In the genomic region with DNA sequence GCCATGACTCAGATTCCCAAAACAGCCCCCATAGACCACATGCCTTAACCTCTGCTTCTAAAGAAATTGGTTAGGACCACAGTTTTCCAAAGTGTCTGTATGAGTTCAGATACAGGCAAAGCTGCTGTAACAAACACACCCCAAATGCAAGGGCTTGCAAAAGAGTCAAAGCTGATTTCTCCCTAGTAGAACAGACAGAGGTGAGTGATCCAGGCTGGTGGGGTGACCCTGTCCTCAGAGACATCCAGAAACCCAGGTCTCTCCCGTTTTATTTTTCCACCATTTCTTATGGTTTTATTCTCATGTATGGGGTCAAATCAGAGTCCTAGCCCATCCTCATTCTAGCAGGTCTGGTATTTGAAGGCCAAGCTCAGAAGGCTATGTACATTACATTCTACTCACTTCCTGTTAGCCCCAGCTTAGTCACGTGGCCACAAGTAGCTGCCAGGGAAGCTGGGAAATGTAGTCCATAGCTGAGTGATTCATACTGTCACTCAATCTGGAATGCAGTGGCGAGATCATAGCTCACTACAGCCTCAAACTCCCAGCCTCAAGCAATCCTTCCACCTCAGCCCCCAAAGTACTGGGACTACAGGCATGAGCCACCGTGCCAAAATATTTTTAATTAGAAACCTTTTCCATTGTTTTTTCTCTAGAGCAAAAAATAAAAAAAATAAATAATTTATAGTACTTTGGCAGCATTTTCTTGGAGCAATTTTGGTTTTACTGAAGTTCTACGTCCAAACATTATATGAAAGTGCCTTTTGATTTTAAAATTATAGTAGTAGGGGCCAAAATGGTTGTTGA, we compare ENCODE assay signal across 1 cellular context.
TF ChIP-seq lines count a peak whose summit lies in the region.

No MANE protein-coding gene starts in this region.

TF ChIP-seq in K562, 482 proteins besides CTCF, POLR2A, EP300 and RAD21 (continued from another document and continues in another):
- TF ChIP-seq NR4A1 (CRISPR knock-in tag; IDR thresholded peaks at IDR 0.05) = no peak
- no peak for TF ChIP-seq NR4A1 (tag; IDR thresholded peaks at IDR 0.05)
- no peak for TF ChIP-seq CHD4 (IDR thresholded peaks at IDR 0.05; ENCODE audit: insufficient read depth, insufficient replicate concordance, low read depth, low read length, poor library complexity, severe bottlenecking)
- TF ChIP-seq, protein P1, sequence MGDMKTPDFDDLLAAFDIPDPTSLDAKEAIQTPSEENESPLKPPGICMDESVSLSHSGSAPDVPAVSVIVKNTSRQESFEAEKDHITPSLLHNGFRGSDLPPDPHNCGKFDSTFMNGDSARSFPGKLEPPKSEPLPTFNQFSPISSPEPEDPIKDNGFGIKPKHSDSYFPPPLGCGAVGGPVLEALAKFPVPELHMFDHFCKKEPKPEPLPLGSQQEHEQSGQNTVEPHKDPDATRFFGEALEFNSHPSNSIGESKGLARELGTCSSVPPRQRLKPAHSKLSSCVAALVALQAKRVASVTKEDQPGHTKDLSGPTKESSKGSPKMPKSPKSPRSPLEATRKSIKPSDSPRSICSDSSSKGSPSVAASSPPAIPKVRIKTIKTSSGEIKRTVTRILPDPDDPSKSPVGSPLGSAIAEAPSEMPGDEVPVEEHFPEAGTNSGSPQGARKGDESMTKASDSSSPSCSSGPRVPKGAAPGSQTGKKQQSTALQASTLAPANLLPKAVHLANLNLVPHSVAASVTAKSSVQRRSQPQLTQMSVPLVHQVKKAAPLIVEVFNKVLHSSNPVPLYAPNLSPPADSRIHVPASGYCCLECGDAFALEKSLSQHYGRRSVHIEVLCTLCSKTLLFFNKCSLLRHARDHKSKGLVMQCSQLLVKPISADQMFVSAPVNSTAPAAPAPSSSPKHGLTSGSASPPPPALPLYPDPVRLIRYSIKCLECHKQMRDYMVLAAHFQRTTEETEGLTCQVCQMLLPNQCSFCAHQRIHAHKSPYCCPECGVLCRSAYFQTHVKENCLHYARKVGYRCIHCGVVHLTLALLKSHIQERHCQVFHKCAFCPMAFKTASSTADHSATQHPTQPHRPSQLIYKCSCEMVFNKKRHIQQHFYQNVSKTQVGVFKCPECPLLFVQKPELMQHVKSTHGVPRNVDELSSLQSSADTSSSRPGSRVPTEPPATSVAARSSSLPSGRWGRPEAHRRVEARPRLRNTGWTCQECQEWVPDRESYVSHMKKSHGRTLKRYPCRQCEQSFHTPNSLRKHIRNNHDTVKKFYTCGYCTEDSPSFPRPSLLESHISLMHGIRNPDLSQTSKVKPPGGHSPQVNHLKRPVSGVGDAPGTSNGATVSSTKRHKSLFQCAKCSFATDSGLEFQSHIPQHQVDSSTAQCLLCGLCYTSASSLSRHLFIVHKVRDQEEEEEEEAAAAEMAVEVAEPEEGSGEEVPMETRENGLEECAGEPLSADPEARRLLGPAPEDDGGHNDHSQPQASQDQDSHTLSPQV (IDR thresholded peaks at IDR 0.05) = no peak
- no peak for TF ChIP-seq CBX5 (IDR thresholded peaks at IDR 0.05; ENCODE audit: borderline replicate concordance, low read depth)
- no peak for TF ChIP-seq CBFA2T3 (IDR thresholded peaks at IDR 0.05)
- TF ChIP-seq, protein P2, sequence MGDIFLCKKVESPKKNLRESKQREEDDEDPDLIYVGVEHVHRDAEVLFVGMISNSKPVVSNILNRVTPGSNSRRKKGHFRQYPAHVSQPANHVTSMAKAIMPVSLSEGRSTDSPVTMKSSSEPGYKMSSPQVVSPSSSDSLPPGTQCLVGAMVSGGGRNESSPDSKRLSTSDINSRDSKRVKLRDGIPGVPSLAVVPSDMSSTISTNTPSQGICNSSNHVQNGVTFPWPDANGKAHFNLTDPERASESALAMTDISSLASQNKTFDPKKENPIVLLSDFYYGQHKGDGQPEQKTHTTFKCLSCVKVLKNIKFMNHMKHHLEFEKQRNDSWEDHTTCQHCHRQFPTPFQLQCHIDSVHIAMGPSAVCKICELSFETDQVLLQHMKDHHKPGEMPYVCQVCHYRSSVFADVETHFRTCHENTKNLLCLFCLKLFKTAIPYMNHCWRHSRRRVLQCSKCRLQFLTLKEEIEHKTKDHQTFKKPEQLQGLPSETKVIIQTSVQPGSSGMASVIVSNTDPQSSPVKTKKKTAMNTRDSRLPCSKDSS (IDR thresholded peaks at IDR 0.05; ENCODE audit: low read depth, partially characterized antibody) = no peak
- TF ChIP-seq, protein P3, sequence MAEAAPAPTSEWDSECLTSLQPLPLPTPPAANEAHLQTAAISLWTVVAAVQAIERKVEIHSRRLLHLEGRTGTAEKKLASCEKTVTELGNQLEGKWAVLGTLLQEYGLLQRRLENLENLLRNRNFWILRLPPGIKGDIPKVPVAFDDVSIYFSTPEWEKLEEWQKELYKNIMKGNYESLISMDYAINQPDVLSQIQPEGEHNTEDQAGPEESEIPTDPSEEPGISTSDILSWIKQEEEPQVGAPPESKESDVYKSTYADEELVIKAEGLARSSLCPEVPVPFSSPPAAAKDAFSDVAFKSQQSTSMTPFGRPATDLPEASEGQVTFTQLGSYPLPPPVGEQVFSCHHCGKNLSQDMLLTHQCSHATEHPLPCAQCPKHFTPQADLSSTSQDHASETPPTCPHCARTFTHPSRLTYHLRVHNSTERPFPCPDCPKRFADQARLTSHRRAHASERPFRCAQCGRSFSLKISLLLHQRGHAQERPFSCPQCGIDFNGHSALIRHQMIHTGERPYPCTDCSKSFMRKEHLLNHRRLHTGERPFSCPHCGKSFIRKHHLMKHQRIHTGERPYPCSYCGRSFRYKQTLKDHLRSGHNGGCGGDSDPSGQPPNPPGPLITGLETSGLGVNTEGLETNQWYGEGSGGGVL (CRISPR knock-in tag; IDR thresholded peaks at IDR 0.05) = no peak
- no peak for TF ChIP-seq ZBTB17 (CRISPR knock-in tag; IDR thresholded peaks at IDR 0.05)
- TF ChIP-seq GABPB2 (CRISPR knock-in tag; conservative IDR thresholded peaks at IDR 0.05) = no peak
- TF ChIP-seq, protein P4, sequence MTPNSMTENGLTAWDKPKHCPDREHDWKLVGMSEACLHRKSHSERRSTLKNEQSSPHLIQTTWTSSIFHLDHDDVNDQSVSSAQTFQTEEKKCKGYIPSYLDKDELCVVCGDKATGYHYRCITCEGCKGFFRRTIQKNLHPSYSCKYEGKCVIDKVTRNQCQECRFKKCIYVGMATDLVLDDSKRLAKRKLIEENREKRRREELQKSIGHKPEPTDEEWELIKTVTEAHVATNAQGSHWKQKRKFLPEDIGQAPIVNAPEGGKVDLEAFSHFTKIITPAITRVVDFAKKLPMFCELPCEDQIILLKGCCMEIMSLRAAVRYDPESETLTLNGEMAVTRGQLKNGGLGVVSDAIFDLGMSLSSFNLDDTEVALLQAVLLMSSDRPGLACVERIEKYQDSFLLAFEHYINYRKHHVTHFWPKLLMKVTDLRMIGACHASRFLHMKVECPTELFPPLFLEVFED (CRISPR knock-in tag; conservative IDR thresholded peaks at IDR 0.05) = no peak
- no peak for TF ChIP-seq RBBP5 (IDR thresholded peaks at IDR 0.05; ENCODE audit: borderline replicate concordance, insufficient read depth, low read length, poor library complexity, severe bottlenecking)
- no peak for TF ChIP-seq GATAD2A (IDR thresholded peaks at IDR 0.05)
- no peak for TF ChIP-seq SIN3A (IDR thresholded peaks at IDR 0.05; ENCODE audit: borderline replicate concordance in 2 of 2, control insufficient read depth in 1 of 2, low read depth in 2 of 2, low read length in 2 of 2)
- TF ChIP-seq, protein P5, sequence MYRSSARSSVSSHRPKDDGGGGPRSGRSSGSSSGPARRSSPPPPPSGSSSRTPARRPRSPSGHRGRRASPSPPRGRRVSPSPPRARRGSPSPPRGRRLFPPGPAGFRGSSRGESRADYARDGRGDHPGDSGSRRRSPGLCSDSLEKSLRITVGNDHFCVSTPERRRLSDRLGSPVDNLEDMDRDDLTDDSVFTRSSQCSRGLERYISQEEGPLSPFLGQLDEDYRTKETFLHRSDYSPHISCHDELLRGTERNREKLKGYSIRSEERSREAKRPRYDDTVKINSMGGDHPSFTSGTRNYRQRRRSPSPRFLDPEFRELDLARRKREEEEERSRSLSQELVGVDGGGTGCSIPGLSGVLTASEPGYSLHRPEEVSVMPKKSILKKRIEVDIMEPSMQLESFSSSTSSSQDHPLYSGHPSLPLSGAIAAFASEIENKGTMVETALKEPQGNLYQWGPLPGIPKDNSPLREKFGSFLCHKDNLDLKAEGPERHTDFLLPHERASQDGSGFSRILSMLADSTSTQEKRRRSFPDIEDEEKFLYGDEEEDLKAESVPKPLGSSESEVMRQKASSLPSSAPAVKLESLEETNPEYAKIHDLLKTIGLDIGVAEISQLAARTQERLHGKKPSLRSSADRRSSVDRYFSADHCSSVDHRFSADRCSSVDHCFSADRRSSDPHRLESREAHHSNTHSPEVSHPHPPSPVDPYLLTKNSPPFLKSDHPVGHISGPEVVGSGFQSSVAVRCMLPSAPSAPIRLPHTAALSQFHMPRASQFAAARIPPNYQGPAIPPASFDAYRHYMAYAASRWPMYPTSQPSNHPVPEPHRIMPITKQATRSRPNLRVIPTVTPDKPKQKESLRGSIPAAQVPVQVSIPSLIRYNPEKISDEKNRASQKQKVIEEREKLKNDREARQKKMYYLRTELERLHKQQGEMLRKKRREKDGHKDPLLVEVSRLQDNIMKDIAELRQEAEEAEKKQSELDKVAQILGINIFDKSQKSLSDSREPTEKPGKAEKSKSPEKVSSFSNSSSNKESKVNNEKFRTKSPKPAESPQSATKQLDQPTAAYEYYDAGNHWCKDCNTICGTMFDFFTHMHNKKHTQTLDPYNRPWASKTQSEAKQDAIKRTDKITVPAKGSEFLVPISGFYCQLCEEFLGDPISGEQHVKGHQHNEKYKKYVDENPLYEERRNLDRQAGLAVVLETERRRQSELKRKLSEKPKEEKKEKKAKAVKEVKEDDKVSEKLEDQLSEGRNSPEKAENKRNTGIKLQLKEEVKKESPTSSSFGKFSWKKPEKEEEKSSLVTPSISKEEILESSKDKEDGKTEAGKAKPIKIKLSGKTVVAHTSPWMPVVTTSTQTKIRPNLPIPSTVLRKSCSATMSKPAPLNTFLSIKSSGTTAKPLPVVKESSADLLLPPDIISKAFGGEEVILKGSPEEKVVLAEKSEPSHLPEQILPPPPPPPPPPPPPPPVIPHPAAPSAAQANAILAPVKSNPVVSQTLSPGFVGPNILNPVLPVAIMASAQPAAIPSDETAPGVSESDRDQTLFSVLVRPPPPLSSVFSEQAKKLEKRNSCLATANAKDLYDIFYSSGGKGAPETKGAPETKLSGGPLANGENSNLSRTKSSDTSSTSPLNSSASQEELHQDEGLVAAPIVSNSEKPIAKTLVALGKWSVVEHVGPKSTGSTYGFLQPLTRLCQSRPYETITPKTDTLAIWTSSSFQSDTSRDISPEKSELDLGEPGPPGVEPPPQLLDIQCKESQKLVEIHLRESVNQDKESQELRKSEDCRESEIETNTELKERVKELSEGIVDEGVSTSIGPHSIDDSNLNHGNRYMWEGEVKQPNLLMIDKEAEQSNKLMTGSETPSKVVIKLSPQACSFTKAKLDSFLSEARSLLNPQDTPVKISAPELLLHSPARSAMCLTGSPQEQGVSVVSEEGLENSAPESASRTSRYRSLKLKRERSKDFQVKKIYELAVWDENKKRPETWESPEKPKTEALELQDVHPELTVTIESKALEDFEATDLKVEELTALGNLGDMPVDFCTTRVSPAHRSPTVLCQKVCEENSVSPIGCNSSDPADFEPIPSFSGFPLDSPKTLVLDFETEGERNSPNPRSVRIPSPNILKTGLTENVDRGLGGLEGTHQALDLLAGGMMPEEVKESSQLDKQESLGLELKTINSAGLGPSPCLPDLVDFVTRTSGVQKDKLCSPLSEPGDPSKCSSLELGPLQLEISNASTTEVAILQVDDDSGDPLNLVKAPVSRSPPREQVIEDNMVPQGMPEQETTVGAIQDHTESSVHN (IDR thresholded peaks at IDR 0.05; ENCODE audit: borderline replicate concordance in 1 of 2, low read depth in 1 of 2) = no peak
- TF ChIP-seq NFIC (IDR thresholded peaks at IDR 0.05) = no peak
- TF ChIP-seq KLF13 (tag; IDR thresholded peaks at IDR 0.05; ENCODE audit: borderline replicate concordance, low read depth) = no peak
- TF ChIP-seq, protein P6, sequence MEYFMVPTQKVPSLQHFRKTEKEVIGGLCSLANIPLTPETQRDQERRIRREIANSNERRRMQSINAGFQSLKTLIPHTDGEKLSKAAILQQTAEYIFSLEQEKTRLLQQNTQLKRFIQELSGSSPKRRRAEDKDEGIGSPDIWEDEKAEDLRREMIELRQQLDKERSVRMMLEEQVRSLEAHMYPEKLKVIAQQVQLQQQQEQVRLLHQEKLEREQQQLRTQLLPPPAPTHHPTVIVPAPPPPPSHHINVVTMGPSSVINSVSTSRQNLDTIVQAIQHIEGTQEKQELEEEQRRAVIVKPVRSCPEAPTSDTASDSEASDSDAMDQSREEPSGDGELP (CRISPR knock-in tag; IDR thresholded peaks at IDR 0.05; ENCODE audit: borderline replicate concordance) = no peak
- no peak for TF ChIP-seq BMI1 (IDR thresholded peaks at IDR 0.05; ENCODE audit: low read length)
- no peak for TF ChIP-seq KLF1 (tag; IDR thresholded peaks at IDR 0.05)
- no peak for TF ChIP-seq RBM17 (IDR thresholded peaks at IDR 0.05; ENCODE audit: borderline replicate concordance, low read depth, low read length)
- TF ChIP-seq ZNF239 (CRISPR knock-in tag; IDR thresholded peaks at IDR 0.05) = no peak
- TF ChIP-seq GTF2A2 (tag; IDR thresholded peaks at IDR 0.05) = no peak
- TF ChIP-seq, protein P7, sequence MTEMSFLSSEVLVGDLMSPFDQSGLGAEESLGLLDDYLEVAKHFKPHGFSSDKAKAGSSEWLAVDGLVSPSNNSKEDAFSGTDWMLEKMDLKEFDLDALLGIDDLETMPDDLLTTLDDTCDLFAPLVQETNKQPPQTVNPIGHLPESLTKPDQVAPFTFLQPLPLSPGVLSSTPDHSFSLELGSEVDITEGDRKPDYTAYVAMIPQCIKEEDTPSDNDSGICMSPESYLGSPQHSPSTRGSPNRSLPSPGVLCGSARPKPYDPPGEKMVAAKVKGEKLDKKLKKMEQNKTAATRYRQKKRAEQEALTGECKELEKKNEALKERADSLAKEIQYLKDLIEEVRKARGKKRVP (CRISPR knock-in tag; IDR thresholded peaks at IDR 0.05) = no peak
- no peak for TF ChIP-seq ZNF75A (CRISPR knock-in tag; IDR thresholded peaks at IDR 0.05)
- TF ChIP-seq, protein P8, sequence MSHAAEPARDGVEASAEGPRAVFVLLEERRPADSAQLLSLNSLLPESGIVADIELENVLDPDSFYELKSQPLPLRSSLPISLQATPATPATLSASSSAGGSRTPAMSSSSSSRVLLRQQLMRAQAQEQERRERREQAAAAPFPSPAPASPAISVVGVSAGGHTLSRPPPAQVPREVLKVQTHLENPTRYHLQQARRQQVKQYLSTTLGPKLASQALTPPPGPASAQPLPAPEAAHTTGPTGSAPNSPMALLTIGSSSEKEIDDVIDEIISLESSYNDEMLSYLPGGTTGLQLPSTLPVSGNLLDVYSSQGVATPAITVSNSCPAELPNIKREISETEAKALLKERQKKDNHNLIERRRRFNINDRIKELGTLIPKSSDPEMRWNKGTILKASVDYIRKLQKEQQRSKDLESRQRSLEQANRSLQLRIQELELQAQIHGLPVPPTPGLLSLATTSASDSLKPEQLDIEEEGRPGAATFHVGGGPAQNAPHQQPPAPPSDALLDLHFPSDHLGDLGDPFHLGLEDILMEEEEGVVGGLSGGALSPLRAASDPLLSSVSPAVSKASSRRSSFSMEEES (CRISPR knock-in tag; IDR thresholded peaks at IDR 0.05) = peak; percentile 89
- TF ChIP-seq NUFIP1 (IDR thresholded peaks at IDR 0.05; ENCODE audit: partially characterized antibody) = no peak
- TF ChIP-seq FOXA1 (IDR thresholded peaks at IDR 0.05; ENCODE audit: borderline replicate concordance) = no peak
- TF ChIP-seq, protein P9, sequence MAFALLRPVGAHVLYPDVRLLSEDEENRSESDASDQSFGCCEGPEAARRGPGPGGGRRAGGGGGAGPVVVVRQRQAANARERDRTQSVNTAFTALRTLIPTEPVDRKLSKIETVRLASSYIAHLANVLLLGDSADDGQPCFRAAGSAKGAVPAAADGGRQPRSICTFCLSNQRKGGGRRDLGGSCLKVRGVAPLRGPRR (CRISPR knock-in tag; IDR thresholded peaks at IDR 0.05) = no peak
- TF ChIP-seq PYGO2 (tag; IDR thresholded peaks at IDR 0.05) = no peak
- no peak for TF ChIP-seq ZNF324 (CRISPR knock-in tag; IDR thresholded peaks at IDR 0.05)
- no peak for TF ChIP-seq KLF10 (CRISPR knock-in tag; IDR thresholded peaks at IDR 0.05)
- no peak for TF ChIP-seq ZNF347 (CRISPR knock-in tag; IDR thresholded peaks at IDR 0.05; ENCODE audit: low read depth)
- TF ChIP-seq MAFK (IDR thresholded peaks at IDR 0.05; ENCODE audit: low read length) = no peak
- no peak for TF ChIP-seq PHB2 (IDR thresholded peaks at IDR 0.05; ENCODE audit: low read depth)
- no peak for TF ChIP-seq TCF7 (IDR thresholded peaks at IDR 0.05; ENCODE audit: borderline replicate concordance)
